Comparison of ENCODE assay signal across 1 cellular context in genomic region chr15:57323299-57323805, GRCh38.
TF ChIP-seq lines count a peak whose summit lies in the region.

No MANE protein-coding gene starts in this region.

TF ChIP-seq in K562, 482 proteins besides CTCF, POLR2A, EP300 and RAD21 (continued from another document and continues in another):
- TF ChIP-seq ZNF280B (CRISPR knock-in tag; IDR thresholded peaks at IDR 0.05): no peak
- no peak for TF ChIP-seq MBD1 (CRISPR knock-in tag; IDR thresholded peaks at IDR 0.05)
- TF ChIP-seq RBM22 (IDR thresholded peaks at IDR 0.05; ENCODE audit: low read depth, low read length, poor library complexity, severe bottlenecking): no peak
- no peak for TF ChIP-seq RBM14 (IDR thresholded peaks at IDR 0.05; ENCODE audit: borderline replicate concordance, insufficient read depth, low read depth, low read length)
- no peak for TF ChIP-seq GTF2B (IDR thresholded peaks at IDR 0.05; ENCODE audit: extremely low read depth, insufficient read length)
- TF ChIP-seq TRIM28 (IDR thresholded peaks at IDR 0.05): no peak
- TF ChIP-seq TBL1XR1 (IDR thresholded peaks at IDR 0.05; ENCODE audit: low read length in 2 of 2): no peak
- TF ChIP-seq ZNF354B (CRISPR knock-in tag; IDR thresholded peaks at IDR 0.05): no peak
- TF ChIP-seq EP400 (IDR thresholded peaks at IDR 0.05): no peak
- no peak for TF ChIP-seq SNIP1 (IDR thresholded peaks at IDR 0.05; ENCODE audit: low read depth)
- TF ChIP-seq MAZ (CRISPR knock-in tag; conservative IDR thresholded peaks at IDR 0.05 in 1 of 2, IDR thresholded peaks at IDR 0.05 in 1 of 2): no peak; a peak in 1 of 4 replicates
- TF ChIP-seq ZNF408 (CRISPR knock-in tag; IDR thresholded peaks at IDR 0.05; ENCODE audit: low read depth): no peak
- 0 out of 2 replicates have a peak, but pooled peaks have one; percentile 26 for TF ChIP-seq ZNF668 (CRISPR knock-in tag; IDR thresholded peaks at IDR 0.05)
- TF ChIP-seq FOXO4 (CRISPR knock-in tag; IDR thresholded peaks at IDR 0.05): peak; percentile 64; the same call in 1 of the 2 replicates
- no peak for TF ChIP-seq MLX (CRISPR knock-in tag; conservative IDR thresholded peaks at IDR 0.05)
- TF ChIP-seq FOS (IDR thresholded peaks at IDR 0.05; ENCODE audit: extremely low read depth, insufficient read length): no peak
- TF ChIP-seq THRB (CRISPR knock-in tag; conservative IDR thresholded peaks at IDR 0.05): no peak
- no peak for TF ChIP-seq ZNF318 (IDR thresholded peaks at IDR 0.05; ENCODE audit: borderline replicate concordance in 1 of 2, low read depth in 1 of 2)
- no peak for TF ChIP-seq HDAC2 (IDR thresholded peaks at IDR 0.05)
- no peak for TF ChIP-seq ZBTB17 (CRISPR knock-in tag; IDR thresholded peaks at IDR 0.05)
- no peak for TF ChIP-seq JUND (IDR thresholded peaks at IDR 0.05; ENCODE audit: borderline replicate concordance, low read depth, low read length)
- no peak; the same call in 2 of the 3 replicates for TF ChIP-seq JUND (tag; IDR thresholded peaks at IDR 0.05; ENCODE audit: borderline replicate concordance, low read depth, low read length)
- TF ChIP-seq ZFX (CRISPR knock-in tag; IDR thresholded peaks at IDR 0.05): peak; percentile 73
- TF ChIP-seq ARHGAP35 (IDR thresholded peaks at IDR 0.05; ENCODE audit: partially characterized antibody): no peak
- TF ChIP-seq ATF6 (CRISPR knock-in tag; IDR thresholded peaks at IDR 0.05): no peak
- TF ChIP-seq PYGO2 (tag; IDR thresholded peaks at IDR 0.05): 0 out of 2 replicates have a peak, but pooled peaks have one; percentile 44
- TF ChIP-seq HDGF (IDR thresholded peaks at IDR 0.05): no peak
- TF ChIP-seq GTF2A2 (tag; IDR thresholded peaks at IDR 0.05): 0 out of 2 replicates have a peak, but pooled peaks have one; percentile 21
- TF ChIP-seq YY1 (IDR thresholded peaks at IDR 0.05; ENCODE audit: borderline replicate concordance in 1 of 3, control insufficient read depth in 1 of 3, extremely low read depth in 1 of 3, insufficient read depth in 3 of 3, insufficient read length in 1 of 3, insufficient replicate concordance in 2 of 3, low read depth in 1 of 3, low read length in 2 of 3): peak in 1 of 3 experiments; percentile 20
- TF ChIP-seq ZFP1 (CRISPR knock-in tag; IDR thresholded peaks at IDR 0.05): no peak
- no peak for TF ChIP-seq ARID3A (IDR thresholded peaks at IDR 0.05; ENCODE audit: borderline replicate concordance, low read depth, low read length)
- TF ChIP-seq ZNF212 (CRISPR knock-in tag; IDR thresholded peaks at IDR 0.05): no peak
- 0 out of 2 replicates have a peak, but pooled peaks have one; percentile 55 for TF ChIP-seq ZNF311 (CRISPR knock-in tag; IDR thresholded peaks at IDR 0.05)
- TF ChIP-seq MBD2 (IDR thresholded peaks at IDR 0.05; ENCODE audit: borderline replicate concordance, low read depth): no peak
- TF ChIP-seq NR4A1 (CRISPR knock-in tag; IDR thresholded peaks at IDR 0.05): 0 out of 2 replicates have a peak, but pooled peaks have one; percentile 82
- TF ChIP-seq NR4A1 (tag; IDR thresholded peaks at IDR 0.05): no peak; the same call in none of the 2 replicates
- TF ChIP-seq SMAD3 (CRISPR knock-in tag; conservative IDR thresholded peaks at IDR 0.05): 0 out of 2 replicates have a peak, but pooled peaks have one; percentile 32
- TF ChIP-seq HMGXB4 (CRISPR knock-in tag; IDR thresholded peaks at IDR 0.05): no peak
